8 cellular contexts compared by ENCODE assay signal in the genomic region with DNA sequence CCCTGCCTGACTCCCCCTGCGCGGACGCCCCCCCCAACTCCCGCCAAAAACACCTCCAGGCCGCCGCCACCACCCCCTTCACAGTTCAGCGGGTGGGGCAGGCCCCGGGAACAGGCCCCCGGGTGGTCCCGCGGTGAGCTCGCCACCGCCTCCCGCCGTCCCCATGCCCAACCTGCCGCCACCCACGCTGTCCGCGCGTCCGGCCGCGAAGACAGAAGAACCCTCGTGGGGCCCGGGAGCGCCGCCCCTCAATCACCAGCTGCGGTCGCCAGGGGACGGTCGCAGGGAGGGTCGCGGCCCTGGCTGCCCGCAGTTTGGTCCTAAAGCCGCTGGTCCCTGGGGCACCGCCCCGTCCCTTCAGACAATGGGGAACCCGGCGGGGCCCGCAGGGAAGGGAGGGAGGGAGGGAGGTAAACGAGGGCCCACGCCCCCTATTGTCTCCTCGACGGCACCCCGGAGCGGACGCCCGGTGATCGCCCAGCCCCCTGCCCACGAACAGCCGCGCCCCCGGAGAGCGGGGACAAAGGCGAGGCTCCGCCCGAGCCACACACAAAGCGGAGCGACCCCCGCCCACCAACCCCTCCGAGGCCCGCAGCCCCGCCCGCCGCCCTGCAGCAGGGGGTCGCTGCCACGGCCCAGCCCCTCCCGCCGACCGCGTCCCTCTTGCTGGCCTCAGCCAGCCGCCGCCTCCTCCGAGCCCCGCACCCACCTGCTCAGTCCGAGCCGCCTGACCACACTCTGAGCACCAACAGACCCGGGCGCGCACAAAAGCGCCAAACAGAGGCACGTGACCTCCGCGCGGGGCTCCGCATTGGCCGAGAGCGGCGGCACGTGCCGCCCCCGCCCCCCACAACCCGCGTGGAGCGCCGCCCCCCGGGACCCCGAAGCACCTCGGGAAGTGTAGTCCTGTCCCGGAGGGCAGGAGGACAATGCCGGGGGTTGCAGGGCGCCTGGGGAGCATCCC. TPM values are rescaled to one million over a fixed set of nuclear protein-coding genes. Genes with fewer than 3 reads are reported as not detected.
DNase-seq lines count a peak whose midpoint lies in the region; ATAC-seq and TF ChIP-seq lines count a peak whose summit lies in the region.

A gene (minus strand): TSS at position 740 of the 964 bp plus-strand sequence. CDS start 1,743 bp downstream, outside the sequence.

- H3K4me3 ChIP-seq in GM12864 (ENCODE audit: low read depth, low read length) = peak within 1 kb of the TSS; percentile 89
- peak within 1 kb of the TSS; percentile 75 to 85 (median 84) for H3K4me3 ChIP-seq in upper lobe of left lung

- no peak for TF ChIP-seq EP300 in upper lobe of left lung (IDR thresholded peaks at IDR 0.05)

- H3K27me3 ChIP-seq in upper lobe of left lung = no peaks in the 10 kb centered on the region

- no peaks in the 10 kb centered on the region for H3K9me3 Mint-ChIP-seq in T-cell

- peaks cover 7% of the 10 kb centered on the region for H3K36me3 Mint-ChIP-seq in T-cell

- peak within 1 kb of the TSS; percentile 86 to 91 (median 90) for H3K4me3 Mint-ChIP-seq in T-cell

- H3K27me3 Mint-ChIP-seq in T-cell = no peaks in the 10 kb centered on the region

- H3K4me1 ChIP-seq in upper lobe of left lung = peaks cover 4 to 31% (median 24%) of the 10 kb centered on the region in 4 donors

- POLR2A ChIA-PET in T-cell (lab: Charles Lee) = interaction anchor here (0.6 to 1.6 kb wide), 5 partner anchors 10 to 92 kb away, joined by 3 to 7 read pairs (median 3); a partner anchor contains a TSS

- H3K4me1 Mint-ChIP-seq in T-cell = peaks cover 24 to 26% (median 25%) of the 10 kb centered on the region in 3 donors

- H3K9me3 ChIP-seq in upper lobe of left lung = no peaks in the 10 kb centered on the region

- WGBS in adipose tissue, 3 donors = 0 to 1% (median 1%) methylated on average over 89 to 102 of the region's 102 CpGs
- WGBS in upper lobe of left lung, 2 donors = 0% methylated on average over 18 to 19 of the region's 102 CpGs

- peak; percentile 63 for ATAC-seq in HG02610 (IDR thresholded peaks at IDR 0.05; ENCODE audit: unreplicated experiment)
- peak; percentile 81 to 83 (median 82) for ATAC-seq in T-cell (replicated peaks in 1 of 4)
- peak; percentile 92 to 93 for ATAC-seq in upper lobe of left lung (ENCODE audit: low FRiP score in 2 of 2)

- H3K36me3 ChIP-seq in upper lobe of left lung = peaks cover 0 to 13% (median 0%) of the 10 kb centered on the region in 4 donors

- TF ChIP-seq CTCF in GM12864 (IDR thresholded peaks at IDR 0.05; ENCODE audit: low read depth, low read length, missing control alignments) = peak; percentile 1
- no peak for TF ChIP-seq CTCF in upper lobe of left lung (IDR thresholded peaks at IDR 0.05)

- DNase-seq in GM12864 (ENCODE audit: low read depth) = peak; percentile 68
- DNase-seq in NCI-H128 (lab: John Stamatoyannopoulos, UW; ENCODE audit: unreplicated experiment) = peak; percentile 96
- peak; percentile 74 to 90 (median 85) for DNase-seq in T-cell
- DNase-seq in cardiac septum (ENCODE audit: low spot score) = peak; percentile 93
- peak; percentile 95 for DNase-seq in posterior vena cava (ENCODE audit: low spot score)
- DNase-seq in upper lobe of left lung = peak; percentile 90 to 97

- no peak within 1 kb of the TSS for H3K27ac ChIP-seq in adipose tissue (ENCODE audit: low read depth, low read length)
- peak within 1 kb of the TSS; percentile 38 to 86 (median 60) for H3K27ac ChIP-seq in upper lobe of left lung

- CTCF ChIA-PET in T-cell (lab: Charles Lee) = interaction anchor here (0.5 to 15.3 kb wide), 8 partner anchors 10 to 298 kb away, joined by 3 to 311 read pairs (median 5); a partner anchor contains a TSS

- intact Hi-C loops in cardiac septum (cut with DNase I) = loop anchor here (2.0 kb wide), 1 partner anchor 93 kb away; a partner anchor contains a TSS
- intact Hi-C loops in posterior vena cava (cut with DNase I) = no loop called here

- peak within 1 kb of the TSS; percentile 75 to 83 for H3K27ac Mint-ChIP-seq in T-cell

- peak in 3 of 4 donors; percentile 31 to 85 (median 79) for TF ChIP-seq POLR2A in upper lobe of left lung (IDR thresholded peaks at IDR 0.05)

RNA-seq across cellular contexts. Expression of the gene that starts here (rescaled TPM):
- 10 to 100 TPM; 28.4 to 54.2 (median 45.2) TPM for total RNA-seq in T-cell
- 10 to 100 TPM in 2 of 3 donors, 1 to 10 TPM in 1; 9.8 to 46.1 (median 23.4) TPM for polyA plus RNA-seq in adipose tissue
- total RNA-seq in cardiac septum = 55.4 TPM
- total RNA-seq in posterior vena cava = 10 to 100 TPM; 19.1 to 24.8 TPM
- total RNA-seq in upper lobe of left lung = 100 to 1,000 TPM in 1 of 6 donors, 10 to 100 TPM in 5; 38.3 to 103 (median 52.2) TPM
